Comparison of ENCODE assay signal across 1 cellular context in the genomic region with DNA sequence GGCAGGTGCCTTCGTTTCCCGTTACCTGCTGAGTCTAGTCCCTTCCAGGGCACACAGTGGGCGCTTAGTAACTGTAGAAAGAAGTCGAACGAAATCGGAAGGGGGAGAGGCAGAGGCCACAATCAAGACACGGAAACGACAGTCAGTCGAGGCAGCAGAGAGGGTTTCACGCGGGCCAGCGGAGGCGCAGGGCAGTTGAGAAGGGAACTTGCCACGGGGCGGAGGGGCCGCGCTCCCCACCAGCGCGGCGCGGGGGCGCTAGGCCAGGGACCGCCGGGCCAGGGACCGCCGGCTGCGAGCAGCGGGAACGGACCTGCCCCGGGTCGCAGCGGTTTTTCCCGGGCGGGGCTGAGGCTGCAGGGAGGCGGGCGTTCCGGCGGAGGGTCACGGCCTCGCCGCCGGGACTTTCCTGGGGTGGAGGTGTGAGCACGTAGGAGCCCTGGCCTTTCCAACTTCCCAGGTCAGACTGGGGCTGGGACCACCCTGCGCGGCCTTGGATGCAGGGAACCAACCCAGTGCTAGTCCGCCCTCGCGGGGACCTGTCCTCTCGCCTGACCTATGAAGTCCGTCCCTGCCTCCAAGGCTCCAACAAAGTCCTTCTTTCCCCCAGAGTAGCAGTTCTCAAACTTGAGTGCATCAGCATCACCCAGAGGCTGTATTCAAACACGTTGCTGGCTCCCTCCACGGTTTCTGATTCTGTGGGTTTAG.
TF ChIP-seq lines count a peak whose summit lies in the region.

No MANE protein-coding gene starts in this region.

TF ChIP-seq in GM12878, 131 proteins besides CTCF, POLR2A, EP300 and RAD21 (continued from another document and continues in another):
- TF ChIP-seq RUNX3 (IDR thresholded peaks at IDR 0.05; ENCODE audit: low read length) (peak; percentile 41), PAX8 (IDR thresholded peaks at IDR 0.05) (no peak), SUZ12 (IDR thresholded peaks at IDR 0.05; ENCODE audit: unreplicated experiment) (no peak), IKZF1 (conservative IDR thresholded peaks at IDR 0.05) (peak; percentile 92), TCF3 (IDR thresholded peaks at IDR 0.05; ENCODE audit: borderline replicate concordance, insufficient read depth, low read depth, low read length) (no peak), SRF (IDR thresholded peaks at IDR 0.05; ENCODE audit: low read depth in 2 of 2, low read length in 2 of 2) (no peak), ZNF274 (IDR thresholded peaks at IDR 0.05; ENCODE audit: insufficient read depth, insufficient read length) (no peak), PRDM15 (CRISPR knock-in tag; IDR thresholded peaks at IDR 0.05) (no peak), TBL1XR1 (IDR thresholded peaks at IDR 0.05; ENCODE audit: low read depth, low read length) (no peak), ZNF24 (IDR thresholded peaks at IDR 0.05) (no peak), TARDBP (IDR thresholded peaks at IDR 0.05; ENCODE audit: borderline replicate concordance) (no peak), TCF12 (IDR thresholded peaks at IDR 0.05; ENCODE audit: low read depth, low read length) (no peak), FOS (IDR thresholded peaks at IDR 0.05; ENCODE audit: borderline replicate concordance, extremely low read depth, insufficient read length) (no peak), GATAD2B (conservative IDR thresholded peaks at IDR 0.05; ENCODE audit: low read depth) (peak; percentile 83; the same call in 1 of the 2 replicates), POU2F2 (IDR thresholded peaks at IDR 0.05; ENCODE audit: borderline replicate concordance, low read depth, low read length) (peak; percentile 5; the same call in 1 of the 3 replicates), BCL3 (IDR thresholded peaks at IDR 0.05; ENCODE audit: borderline replicate concordance, insufficient read depth, low read depth, low read length, poor library complexity, severe bottlenecking) (peak; percentile 29), BRCA1 (IDR thresholded peaks at IDR 0.05; ENCODE audit: low read depth, low read length) (no peak), USF2 (IDR thresholded peaks at IDR 0.05; ENCODE audit: borderline replicate concordance, low read depth, low read length) (no peak), ZNF207 (IDR thresholded peaks at IDR 0.05; ENCODE audit: borderline replicate concordance) (no peak), IKZF2 (IDR thresholded peaks at IDR 0.05) (peak; percentile 32 to 74; a peak in 3 of 4 replicates), NR2C2 (IDR thresholded peaks at IDR 0.05; ENCODE audit: borderline replicate concordance, control insufficient read depth, insufficient read length, low read depth) (no peak), EGR1 (IDR thresholded peaks at IDR 0.05; ENCODE audit: borderline replicate concordance in 1 of 2, low read depth in 2 of 2, low read length in 2 of 2) (peak in 1 of 2 experiments; percentile 60; a peak in 2 of 3 replicates), CBX5 (IDR thresholded peaks at IDR 0.05; ENCODE audit: low read depth) (no peak), HSF1 (IDR thresholded peaks at IDR 0.05; ENCODE audit: low read depth, low read length) (no peak), MLLT1 (IDR thresholded peaks at IDR 0.05) (peak; percentile 33; the same call in 1 of the 2 replicates), SP1 (IDR thresholded peaks at IDR 0.05; ENCODE audit: low read depth, low read length) (no peak), RCOR1 (conservative IDR thresholded peaks at IDR 0.05; ENCODE audit: low read depth, low read length) (0 out of 2 replicates have a peak, but pooled peaks have one; percentile 49), ETV6 (conservative IDR thresholded peaks at IDR 0.05 in 1 of 2, IDR thresholded peaks at IDR 0.05 in 1 of 2; ENCODE audit: borderline replicate concordance in 1 of 2, low read depth in 1 of 2) (no peak), MTA2 (IDR thresholded peaks at IDR 0.05; ENCODE audit: low read depth) (no peak; the same call in 1 of the 2 replicates), MTA3 (IDR thresholded peaks at IDR 0.05; ENCODE audit: borderline replicate concordance, low read length) (no peak), ESRRA (IDR thresholded peaks at IDR 0.05; ENCODE audit: low read length) (no peak), KAT2A (conservative IDR thresholded peaks at IDR 0.05; ENCODE audit: control insufficient read depth, low read depth, low read length) (no peak), ZNF217 (IDR thresholded peaks at IDR 0.05) (0 out of 2 replicates have a peak, but pooled peaks have one; percentile 42), ZNF687 (IDR thresholded peaks at IDR 0.05) (peak; percentile 78)
- TF ChIP-seq, protein P1, sequence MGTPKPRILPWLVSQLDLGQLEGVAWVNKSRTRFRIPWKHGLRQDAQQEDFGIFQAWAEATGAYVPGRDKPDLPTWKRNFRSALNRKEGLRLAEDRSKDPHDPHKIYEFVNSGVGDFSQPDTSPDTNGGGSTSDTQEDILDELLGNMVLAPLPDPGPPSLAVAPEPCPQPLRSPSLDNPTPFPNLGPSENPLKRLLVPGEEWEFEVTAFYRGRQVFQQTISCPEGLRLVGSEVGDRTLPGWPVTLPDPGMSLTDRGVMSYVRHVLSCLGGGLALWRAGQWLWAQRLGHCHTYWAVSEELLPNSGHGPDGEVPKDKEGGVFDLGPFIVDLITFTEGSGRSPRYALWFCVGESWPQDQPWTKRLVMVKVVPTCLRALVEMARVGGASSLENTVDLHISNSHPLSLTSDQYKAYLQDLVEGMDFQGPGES (IDR thresholded peaks at IDR 0.05) = no peak
- TF ChIP-seq, protein P2, sequence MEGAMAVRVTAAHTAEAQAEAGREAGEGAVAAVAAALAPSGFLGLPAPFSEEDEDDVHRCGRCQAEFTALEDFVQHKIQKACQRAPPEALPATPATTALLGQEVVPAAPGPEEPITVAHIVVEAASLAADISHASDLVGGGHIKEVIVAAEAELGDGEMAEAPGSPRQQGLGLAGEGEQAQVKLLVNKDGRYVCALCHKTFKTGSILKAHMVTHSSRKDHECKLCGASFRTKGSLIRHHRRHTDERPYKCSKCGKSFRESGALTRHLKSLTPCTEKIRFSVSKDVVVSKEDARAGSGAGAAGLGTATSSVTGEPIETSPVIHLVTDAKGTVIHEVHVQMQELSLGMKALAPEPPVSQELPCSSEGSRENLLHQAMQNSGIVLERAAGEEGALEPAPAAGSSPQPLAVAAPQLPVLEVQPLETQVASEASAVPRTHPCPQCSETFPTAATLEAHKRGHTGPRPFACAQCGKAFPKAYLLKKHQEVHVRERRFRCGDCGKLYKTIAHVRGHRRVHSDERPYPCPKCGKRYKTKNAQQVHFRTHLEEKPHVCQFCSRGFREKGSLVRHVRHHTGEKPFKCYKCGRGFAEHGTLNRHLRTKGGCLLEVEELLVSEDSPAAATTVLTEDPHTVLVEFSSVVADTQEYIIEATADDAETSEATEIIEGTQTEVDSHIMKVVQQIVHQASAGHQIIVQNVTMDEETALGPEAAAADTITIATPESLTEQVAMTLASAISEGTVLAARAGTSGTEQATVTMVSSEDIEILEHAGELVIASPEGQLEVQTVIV (IDR thresholded peaks at IDR 0.05; ENCODE audit: borderline replicate concordance, partially characterized antibody) = no peak
- TF ChIP-seq, protein P3, sequence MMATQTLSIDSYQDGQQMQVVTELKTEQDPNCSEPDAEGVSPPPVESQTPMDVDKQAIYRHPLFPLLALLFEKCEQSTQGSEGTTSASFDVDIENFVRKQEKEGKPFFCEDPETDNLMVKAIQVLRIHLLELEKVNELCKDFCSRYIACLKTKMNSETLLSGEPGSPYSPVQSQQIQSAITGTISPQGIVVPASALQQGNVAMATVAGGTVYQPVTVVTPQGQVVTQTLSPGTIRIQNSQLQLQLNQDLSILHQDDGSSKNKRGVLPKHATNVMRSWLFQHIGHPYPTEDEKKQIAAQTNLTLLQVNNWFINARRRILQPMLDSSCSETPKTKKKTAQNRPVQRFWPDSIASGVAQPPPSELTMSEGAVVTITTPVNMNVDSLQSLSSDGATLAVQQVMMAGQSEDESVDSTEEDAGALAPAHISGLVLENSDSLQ (IDR thresholded peaks at IDR 0.05) = no peak
- TF ChIP-seq, protein P4, sequence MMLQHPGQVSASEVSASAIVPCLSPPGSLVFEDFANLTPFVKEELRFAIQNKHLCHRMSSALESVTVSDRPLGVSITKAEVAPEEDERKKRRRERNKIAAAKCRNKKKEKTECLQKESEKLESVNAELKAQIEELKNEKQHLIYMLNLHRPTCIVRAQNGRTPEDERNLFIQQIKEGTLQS (IDR thresholded peaks at IDR 0.05; ENCODE audit: borderline replicate concordance, extremely low read depth, low read depth, low read length) = no peak
